In genomic region chr3:50274371-50275104, GRCh38 we compare ENCODE assay signal across 8 cellular contexts. TPM values are rescaled to one million over a fixed set of nuclear protein-coding genes. Genes with fewer than 3 reads are reported as not detected.
A peak's percentile ranks its signal among the peaks of the same experiment; 100 is the strongest.
DNase-seq lines count a peak whose midpoint lies in the region; ATAC-seq and TF ChIP-seq lines count a peak whose summit lies in the region.

No MANE protein-coding gene starts in this region.

- H3K27ac Mint-ChIP-seq in CD8-positive, alpha-beta T cell, result no peak overlapping the region
- no peak overlapping the region for H3K27ac Mint-ChIP-seq in activated naive CD4-positive, alpha-beta T cell treated with anti-CD3 and anti-CD28 coated beads, Interleukin-2, amount 50 U/mL, for 72 hours

- CTCF ChIA-PET in CD8-positive, alpha-beta T cell (lab: Charles Lee), result interaction anchor here (0.6 to 1.6 kb wide), 13 partner anchors 10 to 1240 kb away, joined by 3 to 19 read pairs (median 4); no protein-coding TSS in a partner anchor

- peaks cover 27% of the 10 kb centered on the region for H3K27me3 Mint-ChIP-seq in CD8-positive, alpha-beta T cell (ENCODE audit: low read depth)

- POLR2A ChIA-PET in CD8-positive, alpha-beta T cell (lab: Charles Lee), result no interaction called here

- H3K4me3 ChIP-seq in CD8-positive, alpha-beta T cell (ENCODE audit: low read depth, low read length), result no peak overlapping the region

- H3K27ac ChIP-seq in CD8-positive, alpha-beta T cell (ENCODE audit: low read depth, low read length), result no peak overlapping the region

- H3K9me3 ChIP-seq in CD8-positive, alpha-beta T cell (ENCODE audit: low read length), result no peaks in the 10 kb centered on the region

- H3K4me1 Mint-ChIP-seq in CD8-positive, alpha-beta T cell (ENCODE audit: low read depth), result peaks cover 25% of the 10 kb centered on the region

- H3K36me3 Mint-ChIP-seq in CD8-positive, alpha-beta T cell, result no peaks in the 10 kb centered on the region
- H3K36me3 Mint-ChIP-seq in activated naive CD4-positive, alpha-beta T cell treated with anti-CD3 and anti-CD28 coated beads, Interleukin-2, amount 50 U/mL, for 72 hours, result no peaks in the 10 kb centered on the region

- peak; percentile 60 for ATAC-seq in CD8-positive, alpha-beta T cell
- peak; percentile 19 to 48 for ATAC-seq in activated naive CD4-positive, alpha-beta T cell treated with anti-CD3 and anti-CD28 coated beads, Interleukin-2, amount 50 U/mL, for 72 hours
- ATAC-seq in left cardiac atrium (peak; percentile 4 to 8), HG03039 (IDR thresholded peaks at IDR 0.05; ENCODE audit: unreplicated experiment) (no peak)

- H3K27me3 ChIP-seq in CD8-positive, alpha-beta T cell (ENCODE audit: insufficient read depth, low read length), result peaks cover 24% of the 10 kb centered on the region

- H3K4me1 ChIP-seq in CD8-positive, alpha-beta T cell (ENCODE audit: insufficient read depth, low read length), result peaks cover 31% of the 10 kb centered on the region

- H3K4me3 Mint-ChIP-seq in CD8-positive, alpha-beta T cell, result peak overlapping the region; percentile 58

- intact Hi-C loops in CD8-positive, alpha-beta T cell (cut with DNase I, micrococcal nuclease), result loop anchor here (1.0 kb wide), 1 partner anchor 50 kb away; no protein-coding TSS in a partner anchor
- intact Hi-C loops in left cardiac atrium (cut with DNase I), result loop anchor here (2.0 to 5.0 kb wide), 4 partner anchors 48 to 152 kb away; partner anchors contain the start of genes GNAT1 (in 1 of the 2) and TUSC2 (in 1 of the 2)

- no peaks in the 10 kb centered on the region for H3K9me3 Mint-ChIP-seq in CD8-positive, alpha-beta T cell
- H3K9me3 Mint-ChIP-seq in activated naive CD4-positive, alpha-beta T cell treated with anti-CD3 and anti-CD28 coated beads, Interleukin-2, amount 50 U/mL, for 72 hours, result no peaks in the 10 kb centered on the region

- H3K36me3 ChIP-seq in CD8-positive, alpha-beta T cell (ENCODE audit: insufficient read depth, low read length), result no peaks in the 10 kb centered on the region

- DNase-seq in CD8-positive, alpha-beta T cell, result peak; percentile 48 to 76 (median 69)
- DNase-seq in HUDEP-2 (lab: John Stamatoyannopoulos, UW; ENCODE audit: unreplicated experiment in 76 of 76) (peak in 48 of 76 experiments; percentile 3 to 53 (median 32)), SKM-1 (lab: John Stamatoyannopoulos, UW; ENCODE audit: unreplicated experiment) (peak; percentile 35), left cardiac atrium (peak; percentile 69), NCI-H226 (no peak)
- DNase-seq in activated naive CD4-positive, alpha-beta T cell treated with anti-CD3 and anti-CD28 coated beads, Interleukin-2, amount 50 U/mL, for 72 hours (ENCODE audit: low spot score in 2 of 2), result peak; percentile 69 to 87
- DNase-seq in stimulated activated CD4-positive, alpha-beta T cell treated with anti-CD3 and anti-CD28 coated beads, Interleukin-12 subunit alpha, Interleukin-12 subunit beta, amount 100 ng/mL, for 24 hours (ENCODE audit: low read depth in 2 of 2), result peak; percentile 48 to 79

- TF ChIP-seq CTCF in CD8-positive, alpha-beta T cell (IDR thresholded peaks at IDR 0.05), result peak; percentile 89

RNA-seq across cellular contexts. Expression of gene LSMEM2, which starts 4.3 kb away (rescaled TPM):
- not detected for total RNA-seq in CD8-positive, alpha-beta T cell
- total RNA-seq in activated naive CD4-positive, alpha-beta T cell treated with anti-CD3 and anti-CD28 coated beads, Interleukin-2, amount 50 U/mL, for 72 hours, result not detected
- 1 to 10 TPM; 1.4 to 6.6 TPM for total RNA-seq in left cardiac atrium

RNA-seq across cellular contexts. Expression of gene SEMA3B, which starts 5.6 kb away (rescaled TPM):
- 1 to 10 TPM; 1.4 to 1.6 TPM for total RNA-seq in CD8-positive, alpha-beta T cell
- total RNA-seq in activated naive CD4-positive, alpha-beta T cell treated with anti-CD3 and anti-CD28 coated beads, Interleukin-2, amount 50 U/mL, for 72 hours, result 1 to 10 TPM in 1 of 2 donors, under 1 TPM in 1; 0.77 to 4.1 TPM
- 10 to 100 TPM; 14.3 to 32.6 TPM for total RNA-seq in left cardiac atrium

RNA-seq across cellular contexts. Expression of gene IFRD2, which starts 17.7 kb away (rescaled TPM):
- 10 to 100 TPM; 42.4 to 42.9 TPM for total RNA-seq in CD8-positive, alpha-beta T cell
- 100 to 1,000 TPM in 1 of 2 donors, 10 to 100 TPM in 1; 63.8 to 100 TPM for total RNA-seq in activated naive CD4-positive, alpha-beta T cell treated with anti-CD3 and anti-CD28 coated beads, Interleukin-2, amount 50 U/mL, for 72 hours
- 10 to 100 TPM; 53.1 to 68.8 TPM for total RNA-seq in left cardiac atrium

RNA-seq across cellular contexts. Expression of gene HYAL3, which starts 24.7 kb away (rescaled TPM):
- 1 to 10 TPM; 2.1 to 3.2 TPM for total RNA-seq in CD8-positive, alpha-beta T cell
- 1 to 10 TPM; 4.3 to 6.6 TPM for total RNA-seq in activated naive CD4-positive, alpha-beta T cell treated with anti-CD3 and anti-CD28 coated beads, Interleukin-2, amount 50 U/mL, for 72 hours
- total RNA-seq in left cardiac atrium, result 1 to 10 TPM; 1.7 to 1.8 TPM

RNA-seq across cellular contexts. Expression of gene NAA80, which starts 24.7 kb away (rescaled TPM):
- total RNA-seq in CD8-positive, alpha-beta T cell, result 10 to 100 TPM; 37.1 to 40.7 TPM
- total RNA-seq in activated naive CD4-positive, alpha-beta T cell treated with anti-CD3 and anti-CD28 coated beads, Interleukin-2, amount 50 U/mL, for 72 hours, result 10 to 100 TPM; 19.4 to 26.0 TPM
- total RNA-seq in left cardiac atrium, result 1 to 10 TPM; 5.8 to 7.2 TPM
